ENCODE assay signal across 8 cellular contexts in genomic region chr1:156504821-156505678, GRCh38. TPM values are rescaled to one million over a fixed set of nuclear protein-coding genes. Genes with fewer than 3 reads are reported as not detected.
A peak's percentile ranks its signal among the peaks of the same experiment; 100 is the strongest.
DNase-seq lines count a peak whose midpoint lies in the region; ATAC-seq and TF ChIP-seq lines count a peak whose summit lies in the region.

No MANE protein-coding gene starts in this region.

- H3K4me3 Mint-ChIP-seq in activated CD4-positive, alpha-beta T cell treated with anti-CD3 and anti-CD28 coated beads, Interleukin-2, amount 10 ng/mL, durations not matched to agents 24 days and 14 days: peak overlapping the region; percentile 80

- DNase-seq in AG08395 (ENCODE audit: low spot score) (peak; percentile 93), NCI-H526 (lab: John Stamatoyannopoulos, UW) (peak; percentile 98 to 100), colonic mucosa (peak; percentile 99), left colon (peak; percentile 100)
- peak; percentile 98 for DNase-seq in activated CD4-positive, alpha-beta T cell treated with anti-CD3 and anti-CD28 coated beads, Interleukin-2, amount 10 ng/mL, durations not matched to agents 24 days and 14 days
- DNase-seq in stimulated activated CD4-positive, alpha-beta T cell treated with anti-CD3 and anti-CD28 coated beads, Interleukin-1b, Interleukin-23, amount 100 ng/mL, for 24 hours (ENCODE audit: low read depth in 4 of 4, low spot score in 1 of 4): peak; percentile 96 to 98 (median 96)

- intact Hi-C loops in activated CD4-positive, alpha-beta T cell treated with anti-CD3 and anti-CD28 coated beads, Interleukin-2, amount 10 ng/mL, durations not matched to agents 24 days and 14 days (cut with micrococcal nuclease): loop anchor here (1.0 to 10.0 kb wide), 8 partner anchors 19 to 1530 kb away; partner anchors contain the start of genes CCT3, CKS1B, GPATCH4 and LAMTOR2
- intact Hi-C loops in colonic mucosa (cut with DNase I): no loop called here
- intact Hi-C loops in left colon (cut with DNase I, micrococcal nuclease): no loop called here

- peaks cover 26% of the 10 kb centered on the region for H3K4me1 ChIP-seq in colonic mucosa

- H3K4me3 ChIP-seq in colonic mucosa: peak overlapping the region; percentile 14

- H3K4me1 Mint-ChIP-seq in activated CD4-positive, alpha-beta T cell treated with anti-CD3 and anti-CD28 coated beads, Interleukin-2, amount 10 ng/mL, durations not matched to agents 24 days and 14 days: peaks cover 61% of the 10 kb centered on the region

- H3K36me3 ChIP-seq in colonic mucosa: no peaks in the 10 kb centered on the region

- H3K9ac ChIP-seq in colonic mucosa (ENCODE audit: low read depth in 2 of 2, low read length in 2 of 2): peak overlapping the region; percentile 85 to 92

- ATAC-seq in GM19035 (IDR thresholded peaks at IDR 0.05; ENCODE audit: unreplicated experiment): peak; percentile 36
- peak; percentile 31 for ATAC-seq in HG03442 (IDR thresholded peaks at IDR 0.05; ENCODE audit: unreplicated experiment)
- peak; percentile 55 for ATAC-seq in left colon

- H3K27me3 ChIP-seq in colonic mucosa: no peaks in the 10 kb centered on the region

- peaks cover 4% of the 10 kb centered on the region for H3K36me3 Mint-ChIP-seq in activated CD4-positive, alpha-beta T cell treated with anti-CD3 and anti-CD28 coated beads, Interleukin-2, amount 10 ng/mL, durations not matched to agents 24 days and 14 days (ENCODE audit: low read depth)

- no peaks in the 10 kb centered on the region for H3K9me3 ChIP-seq in colonic mucosa

- H3K27ac ChIP-seq in colonic mucosa: peak overlapping the region; percentile 100

- H3K27ac Mint-ChIP-seq in activated CD4-positive, alpha-beta T cell treated with anti-CD3 and anti-CD28 coated beads, Interleukin-2, amount 10 ng/mL, durations not matched to agents 24 days and 14 days: peak overlapping the region; percentile 96

- no peaks in the 10 kb centered on the region for H3K9me3 Mint-ChIP-seq in activated CD4-positive, alpha-beta T cell treated with anti-CD3 and anti-CD28 coated beads, Interleukin-2, amount 10 ng/mL, durations not matched to agents 24 days and 14 days

- H3K27me3 Mint-ChIP-seq in activated CD4-positive, alpha-beta T cell treated with anti-CD3 and anti-CD28 coated beads, Interleukin-2, amount 10 ng/mL, durations not matched to agents 24 days and 14 days: no peaks in the 10 kb centered on the region

- no peak for TF ChIP-seq CTCF in colonic mucosa (IDR thresholded peaks at IDR 0.05)

RNA-seq across cellular contexts. Expression of gene MEF2D, which starts 4.5 kb away (rescaled TPM):
- 29.7 and 29.8 TPM in 2 replicates for total RNA-seq in activated CD4-positive, alpha-beta T cell treated with anti-CD3 and anti-CD28 coated beads, Interleukin-2, amount 10 ng/mL, durations not matched to agents 24 days and 14 days
- 10 to 100 TPM; 32.3 to 49.9 TPM for total RNA-seq in colonic mucosa
- total RNA-seq in left colon: 10 to 100 TPM; 45.9 to 66.4 TPM

Comparison
In these comparisons a context has a peak if more than half of its experiments do, and no peak if none do; other contexts are left out.
1. Peak in every context shown above with its lines: DNase-seq, ATAC-seq, H3K4me3 ChIP-seq and H3K27ac ChIP-seq.